Comparison of ENCODE assay signal across 1 cellular context in the genomic region with DNA sequence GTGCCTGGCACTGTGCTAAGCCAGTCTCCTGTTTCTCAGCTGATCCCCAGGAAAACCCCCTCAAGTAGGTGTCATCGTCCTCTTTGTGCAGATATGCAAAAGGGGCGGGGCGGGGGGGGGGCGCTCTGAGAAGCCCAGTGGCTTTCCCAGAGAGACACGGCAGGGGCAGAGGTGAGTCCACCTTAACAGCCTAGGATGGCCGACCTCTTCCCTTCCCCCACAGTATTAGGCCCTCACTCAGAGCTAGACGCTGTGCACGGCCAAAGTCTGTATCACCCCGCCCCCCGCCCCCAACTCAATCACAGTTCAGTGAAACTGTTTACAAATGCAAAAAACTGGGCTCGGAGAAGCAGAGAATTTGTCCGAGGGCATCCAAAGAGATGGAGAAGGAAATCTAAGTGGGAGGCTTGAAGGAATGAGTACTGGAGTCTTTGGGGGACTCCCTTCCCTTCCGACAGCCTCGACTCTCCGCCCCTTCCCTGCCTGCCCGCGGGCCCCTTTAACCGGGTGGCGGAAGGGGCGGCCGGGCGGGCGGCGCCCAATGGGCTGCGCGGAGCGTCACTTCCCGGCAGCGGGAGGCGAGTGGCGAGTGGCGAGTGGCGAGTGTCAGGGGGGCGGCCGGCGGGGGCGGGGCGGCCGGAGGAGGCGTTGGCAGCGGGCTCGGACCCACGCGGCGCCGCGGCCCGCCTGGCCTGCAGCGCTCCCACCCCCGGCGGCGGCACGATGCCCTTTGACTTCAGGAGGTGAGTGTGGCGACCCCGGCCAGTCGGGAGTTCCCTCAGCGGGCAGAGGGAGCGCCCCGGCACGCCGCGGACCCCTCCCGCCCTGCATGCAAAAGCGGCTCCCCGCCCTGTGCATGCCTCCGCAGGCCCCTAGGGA.
TF ChIP-seq lines count a peak whose summit lies in the region.

TSS of gene ERGIC1 (plus strand) at position 561 of the 879 bp plus-strand sequence. CDS start at position 724, 163 bp downstream.

TF ChIP-seq in H1, 55 proteins besides CTCF, POLR2A, EP300 and RAD21:
- no peak for TF ChIP-seq RXRA (IDR thresholded peaks at IDR 0.05; ENCODE audit: insufficient read depth, low read depth, low read length)
- 0 out of 2 replicates have a peak, but pooled peaks have one; percentile 33 for TF ChIP-seq TAF1 (IDR thresholded peaks at IDR 0.05; ENCODE audit: low read depth, low read length)
- no peak for TF ChIP-seq SP4 (IDR thresholded peaks at IDR 0.05; ENCODE audit: low read length)
- TF ChIP-seq TAF7 (optimal IDR thresholded peaks at IDR 0.05; ENCODE audit: borderline replicate concordance, low read depth, low read length) = peak; percentile 12
- no peak for TF ChIP-seq EGR1 (IDR thresholded peaks at IDR 0.05; ENCODE audit: borderline replicate concordance, low read depth, low read length)
- no peak for TF ChIP-seq EZH2 (IDR thresholded peaks at IDR 0.05; ENCODE audit: low read depth, low read length, severe bottlenecking)
- no peak for TF ChIP-seq ZNF274 (IDR thresholded peaks at IDR 0.05; ENCODE audit: borderline replicate concordance, extremely low read depth, low read length)
- no peak for TF ChIP-seq SIX5 (IDR thresholded peaks at IDR 0.05; ENCODE audit: low read depth, low read length)
- no peak for TF ChIP-seq KDM5A (IDR thresholded peaks at IDR 0.05; ENCODE audit: low read length)
- 0 out of 2 replicates have a peak, but pooled peaks have one; percentile 9 for TF ChIP-seq BACH1 (IDR thresholded peaks at IDR 0.05; ENCODE audit: low read length)
- no peak for TF ChIP-seq SP2 (IDR thresholded peaks at IDR 0.05; ENCODE audit: low read length)
- TF ChIP-seq MAFK (IDR thresholded peaks at IDR 0.05; ENCODE audit: low read depth, low read length) = no peak
- no peak for TF ChIP-seq BCL11A (IDR thresholded peaks at IDR 0.05; ENCODE audit: low read depth in 2 of 2, low read length in 2 of 2)
- no peak for TF ChIP-seq HDAC2 (IDR thresholded peaks at IDR 0.05; ENCODE audit: borderline replicate concordance in 1 of 2, low read depth in 2 of 2, low read length in 2 of 2)
- no peak for TF ChIP-seq KDM1A (IDR thresholded peaks at IDR 0.05; ENCODE audit: borderline replicate concordance, low read length)
- no peak for TF ChIP-seq ATF3 (IDR thresholded peaks at IDR 0.05; ENCODE audit: insufficient read depth, low read depth, low read length)
- peak; percentile 64; the same call in 1 of the 2 replicates for TF ChIP-seq TBP (IDR thresholded peaks at IDR 0.05; ENCODE audit: low read depth, low read length)
- no peak for TF ChIP-seq HDAC6 (IDR thresholded peaks at IDR 0.05; ENCODE audit: low read depth, low read length)
- peak; percentile 26; the same call in 1 of the 2 replicates for TF ChIP-seq MAX (IDR thresholded peaks at IDR 0.05)
- no peak for TF ChIP-seq SIRT6 (IDR thresholded peaks at IDR 0.05; ENCODE audit: low read length)
- TF ChIP-seq CBX5 (IDR thresholded peaks at IDR 0.05; ENCODE audit: low read depth, low read length) = no peak
- TF ChIP-seq SAP30 (IDR thresholded peaks at IDR 0.05; ENCODE audit: insufficient read depth, insufficient replicate concordance, low read length) = no peak
- TF ChIP-seq POU5F1 (IDR thresholded peaks at IDR 0.05; ENCODE audit: low read depth, low read length) = no peak
- TF ChIP-seq TEAD4 (IDR thresholded peaks at IDR 0.05; ENCODE audit: low read depth, low read length) = no peak
- no peak for TF ChIP-seq GABPA (IDR thresholded peaks at IDR 0.05; ENCODE audit: borderline replicate concordance, insufficient read depth, low read length)
- peak; percentile 74; the same call in 1 of the 2 replicates for TF ChIP-seq RBBP5 (IDR thresholded peaks at IDR 0.05; ENCODE audit: borderline replicate concordance, low read depth, low read length)
- peak; percentile 74; the same call in 1 of the 2 replicates for TF ChIP-seq PHF8 (conservative IDR thresholded peaks at IDR 0.05; ENCODE audit: low read depth, low read length)
- TF ChIP-seq CEBPB (IDR thresholded peaks at IDR 0.05; ENCODE audit: low read depth, low read length) = no peak
- TF ChIP-seq, protein P1, sequence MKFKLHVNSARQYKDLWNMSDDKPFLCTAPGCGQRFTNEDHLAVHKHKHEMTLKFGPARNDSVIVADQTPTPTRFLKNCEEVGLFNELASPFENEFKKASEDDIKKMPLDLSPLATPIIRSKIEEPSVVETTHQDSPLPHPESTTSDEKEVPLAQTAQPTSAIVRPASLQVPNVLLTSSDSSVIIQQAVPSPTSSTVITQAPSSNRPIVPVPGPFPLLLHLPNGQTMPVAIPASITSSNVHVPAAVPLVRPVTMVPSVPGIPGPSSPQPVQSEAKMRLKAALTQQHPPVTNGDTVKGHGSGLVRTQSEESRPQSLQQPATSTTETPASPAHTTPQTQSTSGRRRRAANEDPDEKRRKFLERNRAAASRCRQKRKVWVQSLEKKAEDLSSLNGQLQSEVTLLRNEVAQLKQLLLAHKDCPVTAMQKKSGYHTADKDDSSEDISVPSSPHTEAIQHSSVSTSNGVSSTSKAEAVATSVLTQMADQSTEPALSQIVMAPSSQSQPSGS (IDR thresholded peaks at IDR 0.05; ENCODE audit: low read length) = no peak
- TF ChIP-seq, protein P2, sequence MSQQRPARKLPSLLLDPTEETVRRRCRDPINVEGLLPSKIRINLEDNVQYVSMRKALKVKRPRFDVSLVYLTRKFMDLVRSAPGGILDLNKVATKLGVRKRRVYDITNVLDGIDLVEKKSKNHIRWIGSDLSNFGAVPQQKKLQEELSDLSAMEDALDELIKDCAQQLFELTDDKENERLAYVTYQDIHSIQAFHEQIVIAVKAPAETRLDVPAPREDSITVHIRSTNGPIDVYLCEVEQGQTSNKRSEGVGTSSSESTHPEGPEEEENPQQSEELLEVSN (IDR thresholded peaks at IDR 0.05) = no peak
- no peak for TF ChIP-seq CHD1 (IDR thresholded peaks at IDR 0.05; ENCODE audit: low read depth, low read length)
- TF ChIP-seq NRF1 (IDR thresholded peaks at IDR 0.05; ENCODE audit: low read depth, low read length) = no peak
- TF ChIP-seq USF2 (IDR thresholded peaks at IDR 0.05; ENCODE audit: low read length) = no peak
- no peak for TF ChIP-seq TCF12 (IDR thresholded peaks at IDR 0.05; ENCODE audit: low read depth, low read length)
- 0 out of 2 replicates have a peak, but pooled peaks have one; percentile 13 for TF ChIP-seq YY1 (IDR thresholded peaks at IDR 0.05; ENCODE audit: low read depth, low read length)
- peak; percentile 48 for TF ChIP-seq ASH2L (IDR thresholded peaks at IDR 0.05; ENCODE audit: low read length)
- peak; percentile 18 to 46; a peak in 2 of 4 replicates for TF ChIP-seq SIN3A (conservative IDR thresholded peaks at IDR 0.05 in 1 of 2, IDR thresholded peaks at IDR 0.05 in 1 of 2; ENCODE audit: low read depth in 1 of 2, low read length in 2 of 2)
- peak; percentile 46; the same call in 1 of the 2 replicates for TF ChIP-seq POLR2AphosphoS5 (IDR thresholded peaks at IDR 0.05; ENCODE audit: low read depth, low read length)
- no peak for TF ChIP-seq BRCA1 (IDR thresholded peaks at IDR 0.05; ENCODE audit: low read depth, low read length)
- no peak for TF ChIP-seq SUZ12 (IDR thresholded peaks at IDR 0.05; ENCODE audit: low read length)
- no peak for TF ChIP-seq SP1 (IDR thresholded peaks at IDR 0.05; ENCODE audit: low read depth, low read length)
- no peak for TF ChIP-seq RFX5 (IDR thresholded peaks at IDR 0.05; ENCODE audit: borderline replicate concordance, low read depth, low read length)
- TF ChIP-seq CHD2 (IDR thresholded peaks at IDR 0.05; ENCODE audit: low read length) = no peak
- no peak for TF ChIP-seq FOSL1 (IDR thresholded peaks at IDR 0.05; ENCODE audit: insufficient read depth, low read depth, low read length)
- TF ChIP-seq CHD7 (IDR thresholded peaks at IDR 0.05; ENCODE audit: insufficient replicate concordance, low read length) = no peak
- TF ChIP-seq RNF2 (IDR thresholded peaks at IDR 0.05; ENCODE audit: borderline replicate concordance, low read depth, low read length, missing control alignments, poor library complexity, severe bottlenecking) = no peak
- no peak for TF ChIP-seq GTF2F1 (IDR thresholded peaks at IDR 0.05; ENCODE audit: borderline replicate concordance, low read depth, low read length)
- TF ChIP-seq JUND (IDR thresholded peaks at IDR 0.05; ENCODE audit: low read length) = no peak
- TF ChIP-seq CTBP2 (IDR thresholded peaks at IDR 0.05; ENCODE audit: borderline replicate concordance, insufficient read depth, insufficient read length, low read length) = no peak
- TF ChIP-seq NANOG (IDR thresholded peaks at IDR 0.05; ENCODE audit: insufficient read depth, low read depth, low read length, poor library complexity, severe bottlenecking) = no peak
- TF ChIP-seq CBX8 (IDR thresholded peaks at IDR 0.05; ENCODE audit: borderline replicate concordance, low read depth, low read length) = no peak
- TF ChIP-seq JUN (IDR thresholded peaks at IDR 0.05; ENCODE audit: low read depth, low read length) = no peak
- TF ChIP-seq SRF (IDR thresholded peaks at IDR 0.05; ENCODE audit: low read depth, low read length) = no peak
- TF ChIP-seq CREB1 (IDR thresholded peaks at IDR 0.05) = peak; percentile 67
- peak; percentile 32 for TF ChIP-seq KDM4A (IDR thresholded peaks at IDR 0.05; ENCODE audit: low read depth, low read length, severe bottlenecking)
